Comparison of ENCODE assay signal across 2 cellular contexts in the genomic region with DNA sequence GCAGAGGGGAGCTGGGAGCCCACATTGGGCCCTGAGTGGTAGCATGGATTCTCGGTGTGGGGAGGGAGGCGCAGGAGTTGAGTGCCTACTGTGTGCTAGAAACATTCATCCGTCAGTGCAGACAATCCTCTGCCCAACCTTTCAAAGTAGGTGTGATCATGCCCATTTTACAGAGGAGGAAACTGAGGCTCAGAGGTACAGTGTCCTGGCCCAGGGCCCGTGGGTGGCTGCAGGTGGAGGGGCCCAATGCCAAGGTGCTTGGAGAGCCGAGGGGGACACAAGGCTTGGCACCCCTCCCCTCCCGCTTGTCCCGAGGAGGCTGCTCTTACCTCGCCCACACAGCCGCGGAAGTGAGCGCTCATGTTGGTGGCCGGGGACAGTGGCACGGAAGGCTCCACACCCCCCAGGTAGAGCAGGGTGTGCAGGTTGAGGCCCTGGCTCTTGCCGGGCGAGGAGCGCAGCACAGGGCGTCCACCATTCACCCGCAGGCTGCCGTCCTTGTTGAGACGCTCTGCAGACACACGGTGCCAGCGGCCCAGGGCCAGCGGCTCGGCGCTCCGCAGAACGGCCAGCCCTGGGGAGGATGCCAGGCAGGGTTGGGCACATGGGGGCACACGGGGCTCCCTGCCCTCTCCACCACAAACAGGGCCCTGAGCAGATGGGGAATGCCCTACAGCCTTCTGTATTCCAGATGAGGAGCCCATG.
TF ChIP-seq lines count a peak whose summit lies in the region.

No MANE protein-coding gene starts in this region.

TF ChIP-seq in IMR-90, 13 proteins besides CTCF, POLR2A, EP300 and RAD21:
- TF ChIP-seq SMC3 (IDR thresholded peaks at IDR 0.05; ENCODE audit: low read depth, low read length) (no peak), MXI1 (IDR thresholded peaks at IDR 0.05; ENCODE audit: borderline replicate concordance, low read depth, low read length) (no peak)

TF ChIP-seq in endothelial cell of umbilical vein, 7 proteins besides CTCF, POLR2A, EP300 and RAD21:
- TF ChIP-seq MYC (IDR thresholded peaks at IDR 0.05; ENCODE audit: low read depth, low read length) = no peak
- TF ChIP-seq MAX (IDR thresholded peaks at IDR 0.05; ENCODE audit: insufficient read depth, insufficient read length) = no peak
- TF ChIP-seq JUN (IDR thresholded peaks at IDR 0.05; ENCODE audit: borderline replicate concordance, insufficient read depth, insufficient read length, low read depth) = no peak
- TF ChIP-seq POLR2AphosphoS5 (IDR thresholded peaks at IDR 0.05; ENCODE audit: insufficient read depth, low read depth, low read length) = peak; percentile 21
TF ChIP-seq in endothelial cell of umbilical vein: peak in this region for 1.
